18 cellular contexts compared by ENCODE assay signal in genomic region chr5:113345261-113345940, GRCh38.
DNase-seq lines count a peak whose midpoint lies in the region; ATAC-seq, FAIRE-seq and TF ChIP-seq lines count a peak whose summit lies in the region.
"Had no signal": no experiment of that assay in that cellular context is flagged by ENCODE, and none has a peak within 500 bp of the region (broad histone marks: within the 10 kb centered on the region; RNA-seq: fewer than 3 reads in every experiment).

No MANE protein-coding gene starts in this region.

- H3K4me1 Mint-ChIP-seq in chondrocyte (ENCODE audit: low read depth) = peaks cover 4% of the 10 kb centered on the region

- no peaks in the 10 kb centered on the region for H3F3A ChIP-seq in PC-3 (ENCODE audit: low read length, unreplicated experiment)

- CTCF ChIA-PET in PC-3 (lab: Charles Lee) = no interaction called here

- H3K27ac ChIP-seq in PC-3 (ENCODE audit: low read length) = no peak overlapping the region
- H3K27ac ChIP-seq: body of pancreas, SJSA1, testis had no signal

- H4K20me1 ChIP-seq in PC-3 (ENCODE audit: low read length) = no peaks in the 10 kb centered on the region

- H3K4me1 ChIP-seq in PC-3 (ENCODE audit: insufficient read depth, low read length) = no peaks in the 10 kb centered on the region
- H3K4me1 ChIP-seq: body of pancreas, SJSA1, testis had no signal

- H3K36me3 ChIP-seq in PC-3 (ENCODE audit: low read depth, low read length) = no peaks in the 10 kb centered on the region
- H3K36me3 ChIP-seq in bronchial epithelial cell (ENCODE audit: control insufficient read depth, insufficient read depth, low read length) = no peaks in the 10 kb centered on the region
- H3K36me3 ChIP-seq: SJSA1 had no signal

- H3K4me2 ChIP-seq in PC-3 (ENCODE audit: low read length) = no peak overlapping the region

- no peaks in the 10 kb centered on the region for H3K9me3 ChIP-seq in PC-3 (ENCODE audit: low read length)
- H3K9me3 ChIP-seq: body of pancreas, SJSA1, testis had no signal

- in situ Hi-C loops in G401 (cut with HindIII; ENCODE audit: low sequenced_read_pairs) = no loop called here

- no peaks in the 10 kb centered on the region for H3K27me3 Mint-ChIP-seq in chondrocyte (ENCODE audit: low read depth)

- H3K36me3 Mint-ChIP-seq in chondrocyte (ENCODE audit: low read depth) = peaks cover 10% of the 10 kb centered on the region

- H3K4me3 Mint-ChIP-seq in chondrocyte (ENCODE audit: unreplicated experiment) = no peak overlapping the region
- H3K4me3 Mint-ChIP-seq: activated CD4-positive, alpha-beta T cell treated with anti-CD3 and anti-CD28 coated beads, Interleukin-2, amount 10 ng/mL, durations not matched to agents 24 days and 14 days had no signal

- POLR2A ChIA-PET in PC-3 (lab: Charles Lee; ENCODE audit: unreplicated experiment) = no interaction called here

- H3K27ac Mint-ChIP-seq in chondrocyte (ENCODE audit: unreplicated experiment) = no peak overlapping the region
- H3K27ac Mint-ChIP-seq: activated CD4-positive, alpha-beta T cell treated with anti-CD3 and anti-CD28 coated beads, Interleukin-2, amount 10 ng/mL, durations not matched to agents 24 days and 14 days had no signal

- no peak for TF ChIP-seq CTCF in PC-3 (conservative IDR thresholded peaks at IDR 0.05; ENCODE audit: low read depth, low read length)
- peak; percentile 25 for TF ChIP-seq CTCF in bronchial epithelial cell (IDR thresholded peaks at IDR 0.05; ENCODE audit: insufficient read depth, low read length, severe bottlenecking)
- TF ChIP-seq CTCF in chondrocyte (IDR thresholded peaks at IDR 0.05) = no peak

- no peaks in the 10 kb centered on the region for H3K9me2 ChIP-seq in PC-3 (replicated peaks; ENCODE audit: low read length)

- peak; percentile 23 for DNase-seq in H4 (ENCODE audit: low spot score)
- peak; percentile 66 for DNase-seq in PC-3
- peak; percentile 98 for DNase-seq in bronchial epithelial cell (ENCODE audit: low read depth)
- DNase-seq in myocyte (ENCODE audit: low read depth) = peak; percentile 42
- no peak for DNase-seq in islet precursor cell
- no peak for DNase-seq in NCI-H446 (lab: John Stamatoyannopoulos, UW)
- no peak for DNase-seq in G401 (ENCODE audit: low spot score)
- no peak for DNase-seq in chondrocyte (ENCODE audit: low spot score)
- DNase-seq: activated CD4-positive, alpha-beta T cell treated with anti-CD3 and anti-CD28 coated beads, Interleukin-2, amount 10 ng/mL, durations not matched to agents 24 days and 14 days; activated CD8-positive, alpha-beta memory T cell treated with anti-CD3 and anti-CD28 coated beads, Interleukin-2, amount 50 U/mL, for 48 hours; activated naive CD4-positive, alpha-beta T cell treated with Interleukin-2 at 50 U/mL for 16 hours; body of pancreas; KG1; NCI-H1417 treated with DMSO at 0.1 percent for 48 hours; NCI-H2227 treated with DMSO at 0.1 percent for 48 hours; stimulated activated CD4-positive, alpha-beta T cell treated with anti-CD3 and anti-CD28 coated beads, Interleukin-4, amount 100 ng/mL, for 4 hours; testis had no signal

- no peak overlapping the region for H2AFZ ChIP-seq in PC-3 (ENCODE audit: low read length)

- no TSS peak for BruUV-seq in PC-3 (replicated peaks; lab: Mats Ljungman, UMichigan)

- no peak for FAIRE-seq in bronchial epithelial cell (lab: Jason Lieb, UNC)

- H3K9ac ChIP-seq in PC-3 (ENCODE audit: low read length) = no peak overlapping the region

- H3K27me3 ChIP-seq in PC-3 (ENCODE audit: low read length) = no peaks in the 10 kb centered on the region
- no peaks in the 10 kb centered on the region for H3K27me3 ChIP-seq in bronchial epithelial cell (ENCODE audit: control insufficient read depth, insufficient read depth, low read length)
- H3K27me3 ChIP-seq: body of pancreas, SJSA1, testis had no signal

- intact Hi-C loops in PC-3 (cut with micrococcal nuclease) = no loop called here

- peaks cover 20% of the 10 kb centered on the region for H3K9me3 Mint-ChIP-seq in chondrocyte (ENCODE audit: low read depth)

- ATAC-seq in PC-3 = no peak
- ATAC-seq: body of pancreas had no signal

- H3K79me2 ChIP-seq in PC-3 (ENCODE audit: low read length) = no peaks in the 10 kb centered on the region

- H3K4me3 ChIP-seq in PC-3 (ENCODE audit: low read length) (no peak overlapping the region), bronchial epithelial cell (ENCODE audit: low read depth, low read length) (no peak overlapping the region)
- H3K4me3 ChIP-seq: body of pancreas, SJSA1, testis had no signal

Comparison
In these comparisons a context has a peak if more than half of its experiments do, and no peak if none do; other contexts are left out.
1. DNase-seq: peak in H4 (single experiment), PC-3 (single experiment), bronchial epithelial cell (single experiment) and myocyte (single experiment); none in islet precursor cell (single experiment), NCI-H446 (0 of 2), G401 (single experiment) and chondrocyte (single experiment).